ENCODE assay signal across 8 cellular contexts in the genomic region with DNA sequence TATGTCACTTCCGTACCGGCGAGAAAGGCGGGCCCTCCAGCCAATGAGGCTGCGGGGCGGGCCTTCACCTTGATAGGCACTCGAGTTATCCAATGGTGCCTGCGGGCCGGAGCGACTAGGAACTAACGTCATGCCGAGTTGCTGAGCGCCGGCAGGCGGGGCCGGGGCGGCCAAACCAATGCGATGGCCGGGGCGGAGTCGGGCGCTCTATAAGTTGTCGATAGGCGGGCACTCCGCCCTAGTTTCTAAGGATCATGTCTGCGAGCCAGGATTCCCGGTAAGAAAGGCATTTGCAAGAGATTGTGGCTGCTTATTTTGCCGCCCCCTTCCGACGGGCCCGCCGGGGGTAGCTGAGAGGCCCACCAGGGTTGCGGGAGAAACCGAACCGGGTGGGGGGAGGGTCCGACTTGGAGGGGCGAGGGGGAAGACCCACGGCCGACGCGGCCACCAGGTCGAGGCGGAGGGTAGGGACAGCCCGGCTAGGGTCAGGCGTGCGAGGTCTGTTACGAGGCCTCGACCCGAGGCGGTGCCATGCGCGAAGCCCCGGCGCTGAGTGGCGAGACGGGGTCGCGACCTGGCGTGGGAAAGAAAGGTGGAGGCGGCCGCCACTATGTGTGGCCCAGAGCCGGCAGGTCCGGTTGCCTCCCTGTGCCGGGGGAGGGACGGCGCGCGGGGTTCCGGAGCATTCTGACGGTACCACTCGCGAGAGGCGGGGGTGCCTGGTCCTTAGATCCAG. TPM values are rescaled to one million over a fixed set of nuclear protein-coding genes. Genes with fewer than 3 reads are reported as not detected.
DNase-seq lines count a peak whose midpoint lies in the region; ATAC-seq, FAIRE-seq and TF ChIP-seq lines count a peak whose summit lies in the region.

No MANE protein-coding gene starts in this region.

- H2AFZ ChIP-seq in OCI-LY7 (ENCODE audit: low read length), result no peak overlapping the region

- under 1% methylated on average over 73 of the region's 73 CpGs for WGBS in HUES64

- peak overlapping the region; percentile 98 to 100 (median 99) for H3K27ac Mint-ChIP-seq in CD4-positive, alpha-beta memory T cell

- no peaks in the 10 kb centered on the region for H3K27me3 ChIP-seq in CD4-positive, alpha-beta memory T cell (ENCODE audit: insufficient read depth, low read length)
- H3K27me3 ChIP-seq in HUES64 (ENCODE audit: insufficient read depth, low read length), result no peaks in the 10 kb centered on the region

- H3K9me3 Mint-ChIP-seq in CD4-positive, alpha-beta memory T cell, result peaks cover 0 to 15% (median 0%) of the 10 kb centered on the region in 8 donors

- peak overlapping the region; percentile 100 for H3K9ac ChIP-seq in HUES64 (ENCODE audit: low read depth, low read length)

- H3K4me2 ChIP-seq in OCI-LY7 (ENCODE audit: low read length), result peak overlapping the region; percentile 88

- peak; percentile 83 for ATAC-seq in GM21360 (IDR thresholded peaks at IDR 0.05; ENCODE audit: unreplicated experiment)

- TF ChIP-seq CTCF in OCI-LY7 (conservative IDR thresholded peaks at IDR 0.05; ENCODE audit: low read length), result no peak

- intact Hi-C loops in CD4-positive, alpha-beta memory T cell (cut with micrococcal nuclease), result loop anchor here (1.0 to 5.0 kb wide), 14 partner anchors 11 to 525 kb away; a partner anchor contains a TSS
- intact Hi-C loops in OCI-LY7 (cut with micrococcal nuclease; ENCODE audit: unreplicated experiment), result loop anchor here (1.0 to 5.0 kb wide), 5 partner anchors 11 to 330 kb away; a partner anchor contains a TSS

- CTCF ChIA-PET in CD4-positive, alpha-beta memory T cell (lab: Charles Lee; ENCODE audit: partially characterized antibody), result interaction anchor here (1.0 to 4.2 kb wide), 6 partner anchors 11 to 136 kb away, joined by 3 to 30 read pairs (median 6); a partner anchor contains a TSS
- CTCF ChIA-PET in OCI-LY7 (lab: Charles Lee; ENCODE audit: unreplicated experiment), result no interaction called here

- H3K9me3 ChIP-seq in CD4-positive, alpha-beta memory T cell (ENCODE audit: control insufficient read depth in 1 of 2, low read length in 2 of 2), result no peaks in the 10 kb centered on the region
- H3K9me3 ChIP-seq in HUES64 (ENCODE audit: insufficient read depth, low read depth, low read length) (no peaks in the 10 kb centered on the region), OCI-LY7 (ENCODE audit: low read length) (no peaks in the 10 kb centered on the region)

- no peaks in the 10 kb centered on the region for H3K9me2 ChIP-seq in OCI-LY7 (ENCODE audit: insufficient read depth, low read length)

- peaks cover 51% of the 10 kb centered on the region for H3K36me3 ChIP-seq in CD4-positive, alpha-beta memory T cell (ENCODE audit: insufficient read depth, low read length)
- H3K36me3 ChIP-seq in HUES64 (ENCODE audit: insufficient read depth, low read length), result peaks cover 72% of the 10 kb centered on the region
- H3K36me3 ChIP-seq in OCI-LY7 (ENCODE audit: insufficient read depth, low read length), result peaks cover 88% of the 10 kb centered on the region

- peak; percentile 100 for DNase-seq in CD4-positive, alpha-beta memory T cell
- DNase-seq in OCI-LY7 (ENCODE audit: low spot score) (peak; percentile 99), activated T-cell treated with anti-CD3 and anti-CD28 coated beads for 1 hour (ENCODE audit: low read depth) (peak; percentile 99), midbrain (lab: John Stamatoyannopoulos, UW) (peak; percentile 100)
- peak; percentile 98 to 100 for DNase-seq in stimulated activated CD8-positive, alpha-beta memory T cell treated with anti-CD3 and anti-CD28 coated beads, Interleukin-4, amount 100 ng/mL, for 1 hour (ENCODE audit: low read depth in 2 of 2, low spot score in 1 of 2)

- H4K20me1 ChIP-seq in OCI-LY7 (ENCODE audit: insufficient read depth, low read length), result peaks cover 33% of the 10 kb centered on the region

- H3K4me1 ChIP-seq in CD4-positive, alpha-beta memory T cell (ENCODE audit: insufficient read depth, low read length), result peaks cover 44% of the 10 kb centered on the region
- H3K4me1 ChIP-seq in HUES64 (ENCODE audit: insufficient read depth, low read length) (peaks cover 20% of the 10 kb centered on the region), OCI-LY7 (ENCODE audit: insufficient read depth, low read length, poor library complexity, severe bottlenecking) (peaks cover 49% of the 10 kb centered on the region)

- peak; percentile 99 for FAIRE-seq in endometrium (lab: Jason Lieb, UNC)

- peaks cover 25 to 62% (median 41%) of the 10 kb centered on the region in 4 donors for H3K4me1 Mint-ChIP-seq in CD4-positive, alpha-beta memory T cell

- peaks cover 61 to 79% of the 10 kb centered on the region in 2 donors for H3K36me3 Mint-ChIP-seq in CD4-positive, alpha-beta memory T cell

- H3K27me3 Mint-ChIP-seq in CD4-positive, alpha-beta memory T cell, result no peaks in the 10 kb centered on the region

- POLR2A ChIA-PET in CD4-positive, alpha-beta memory T cell (lab: Charles Lee; ENCODE audit: partially characterized antibody), result interaction anchor here (1.0 to 8.6 kb wide), 21 partner anchors 7 to 335 kb away, joined by 3 to 220 read pairs (median 6); a partner anchor contains a TSS
- POLR2A ChIA-PET in OCI-LY7 (lab: Charles Lee), result interaction anchor here (1.0 kb wide), 1 partner anchor 11 kb away, joined by 3 read pairs; a partner anchor contains a TSS

- H3K27ac ChIP-seq in CD4-positive, alpha-beta memory T cell (ENCODE audit: low read depth, low read length), result peak overlapping the region; percentile 97
- H3K27ac ChIP-seq in HUES64 (ENCODE audit: low read depth, low read length) (peak overlapping the region; percentile 99), OCI-LY7 (ENCODE audit: low read depth, low read length, poor library complexity, severe bottlenecking) (peak overlapping the region; percentile 94)

- peak overlapping the region; percentile 57 to 93 for H3K4me3 ChIP-seq in CD4-positive, alpha-beta memory T cell (ENCODE audit: low read length in 2 of 2)
- H3K4me3 ChIP-seq in HUES64 (ENCODE audit: low read length) (peak overlapping the region; percentile 97), OCI-LY7 (ENCODE audit: low read depth, low read length, poor library complexity, severe bottlenecking) (peak overlapping the region; percentile 99)

- peaks cover 46% of the 10 kb centered on the region for H3K79me2 ChIP-seq in OCI-LY7 (ENCODE audit: insufficient read depth, low read depth, low read length)

- H3K4me3 Mint-ChIP-seq in CD4-positive, alpha-beta memory T cell, result peak overlapping the region; percentile 94 to 100 (median 98)

- no TSS peak for BruUV-seq in OCI-LY7 (replicated peaks; lab: Mats Ljungman, UMichigan)

RNA-seq across cellular contexts. Expression of a gene that starts 6.7 kb away (rescaled TPM):
- total RNA-seq in CD4-positive, alpha-beta memory T cell, result 10 to 100 TPM; 19.8 to 20.9 TPM
- under 1 TPM in 1 of 2 donors, not detected in 1; 0.59 TPM for polyA plus RNA-seq in CD4-positive, alpha-beta memory T cell
- not detected for polyA plus RNA-seq in HUES64 (2013, experiment 1 of 2)
- polyA plus RNA-seq in HUES64 (2013, experiment 2 of 2), result 0.13 TPM
- 0.10 and 0.54 TPM in 2 replicates for total RNA-seq in OCI-LY7 (2014; rRNA removed; shearing (Covaris generic))
- 0.44 and 0.72 TPM in 2 replicates for total RNA-seq in OCI-LY7 (2022)

RNA-seq across cellular contexts. Expression of a gene that starts 10.9 kb away (rescaled TPM):
- total RNA-seq in CD4-positive, alpha-beta memory T cell, result 10 to 100 TPM; 23.8 to 25.0 TPM
- 10 to 100 TPM; 41.7 to 50.1 TPM for polyA plus RNA-seq in CD4-positive, alpha-beta memory T cell
- 59.3 TPM for polyA plus RNA-seq in HUES64 (2013, experiment 1 of 2)
- 53.6 TPM for polyA plus RNA-seq in HUES64 (2013, experiment 2 of 2)
- 30.4 and 34.5 TPM in 2 replicates for total RNA-seq in OCI-LY7 (2014; rRNA removed; shearing (Covaris generic))
- 21.3 and 26.1 TPM in 2 replicates for total RNA-seq in OCI-LY7 (2022)

RNA-seq across cellular contexts. Expression of a gene that starts 11.0 kb away (rescaled TPM):
- total RNA-seq in CD4-positive, alpha-beta memory T cell, result 10 to 100 TPM; 37.7 to 40.1 TPM
- polyA plus RNA-seq in CD4-positive, alpha-beta memory T cell, result 10 to 100 TPM; 13.1 to 15.5 TPM
- 87.8 TPM for polyA plus RNA-seq in HUES64 (2013, experiment 1 of 2)
- 85.4 TPM for polyA plus RNA-seq in HUES64 (2013, experiment 2 of 2)
- total RNA-seq in OCI-LY7 (2014; rRNA removed; shearing (Covaris generic)), result 100 and 102 TPM in 2 replicates
- total RNA-seq in OCI-LY7 (2022), result 62.4 and 77.6 TPM in 2 replicates

RNA-seq across cellular contexts. Expression of a gene that starts 14.2 kb away (rescaled TPM):
- 1 to 10 TPM; 2.9 to 3.8 TPM for total RNA-seq in CD4-positive, alpha-beta memory T cell
- polyA plus RNA-seq in CD4-positive, alpha-beta memory T cell, result under 1 TPM in 1 of 2 donors, not detected in 1; 0.68 TPM
- polyA plus RNA-seq in HUES64 (2013, experiment 1 of 2), result 1.7 TPM
- 1.6 TPM for polyA plus RNA-seq in HUES64 (2013, experiment 2 of 2)
- total RNA-seq in OCI-LY7 (2014; rRNA removed; shearing (Covaris generic)), result 0.49 and 0.98 TPM in 2 replicates
- 4.8 and 6.0 TPM in 2 replicates for total RNA-seq in OCI-LY7 (2022)

RNA-seq across cellular contexts. Expression of a gene that starts 17.1 kb away (rescaled TPM):
- total RNA-seq in CD4-positive, alpha-beta memory T cell, result 1 to 10 TPM; 1.0 to 1.1 TPM
- not detected for polyA plus RNA-seq in CD4-positive, alpha-beta memory T cell
- 3.0 TPM for polyA plus RNA-seq in HUES64 (2013, experiment 1 of 2)
- polyA plus RNA-seq in HUES64 (2013, experiment 2 of 2), result 2.2 TPM
- 0.23 and 1.6 TPM in 2 replicates for total RNA-seq in OCI-LY7 (2014; rRNA removed; shearing (Covaris generic))
- 0.57 and 0.84 TPM in 2 replicates for total RNA-seq in OCI-LY7 (2022)

Comparison
In these comparisons a context has a peak if more than half of its experiments do, and no peak if none do; other contexts are left out.
1. Peak in every context shown above with its lines: DNase-seq, ATAC-seq, H3K4me3 ChIP-seq and H3K27ac ChIP-seq.
2. RNA of a gene that starts 6.7 kb away (total RNA-seq): 19.8 to 20.9 TPM in CD4-positive, alpha-beta memory T cell; 0.10 to 0.72 TPM in OCI-LY7; every median in the first group is over 10 times any median in the second.